1 cellular context compared by ENCODE assay signal in the genomic region with DNA sequence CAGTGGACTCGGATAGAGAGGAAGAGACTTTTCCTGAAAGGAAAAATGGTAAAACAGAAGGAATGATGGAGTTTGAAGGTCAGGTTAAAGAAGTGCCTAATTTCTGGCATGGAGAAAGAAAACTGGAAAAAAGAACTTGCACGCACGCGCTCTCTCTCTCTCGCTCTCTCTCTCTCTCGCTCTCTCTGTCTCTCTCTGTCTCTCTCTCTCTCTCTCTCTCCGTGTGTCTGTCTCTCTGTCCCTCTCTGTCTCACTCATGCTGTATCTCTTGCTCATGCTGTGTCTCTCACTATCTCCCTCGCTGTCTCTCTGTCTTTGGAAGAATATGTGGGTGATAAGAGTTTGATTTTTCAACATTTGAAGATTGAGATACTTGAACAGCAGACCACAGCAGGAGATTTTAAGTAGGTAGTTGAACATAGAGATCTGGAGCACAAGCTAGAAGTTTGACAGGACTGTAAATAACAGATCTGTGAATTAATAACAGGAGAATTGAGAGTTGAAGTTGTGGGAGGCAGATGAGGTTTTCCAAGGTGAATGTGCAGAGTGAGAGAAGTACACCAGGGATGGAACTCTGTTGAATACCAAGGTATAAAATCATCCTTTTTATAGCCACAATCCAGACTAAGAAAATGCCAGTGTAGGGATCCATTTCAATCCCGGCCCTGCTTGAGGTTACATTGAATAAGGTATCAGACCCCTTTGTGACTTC.
TF ChIP-seq lines count a peak whose summit lies in the region.

No MANE protein-coding gene starts in this region.

TF ChIP-seq in IMR-90, 13 proteins besides CTCF, POLR2A, EP300 and RAD21 (continued from another document):
- no peak for TF ChIP-seq CHD1 (IDR thresholded peaks at IDR 0.05; ENCODE audit: low read depth, low read length)
- TF ChIP-seq FOS (IDR thresholded peaks at IDR 0.05; ENCODE audit: low read depth, low read length) = no peak
- TF ChIP-seq CEBPB (IDR thresholded peaks at IDR 0.05; ENCODE audit: low read depth, low read length) = no peak
- TF ChIP-seq RFX5 (IDR thresholded peaks at IDR 0.05; ENCODE audit: low read depth, low read length) = no peak
- TF ChIP-seq MAFK (IDR thresholded peaks at IDR 0.05; ENCODE audit: low read depth, low read length) = no peak
- no peak for TF ChIP-seq RCOR1 (IDR thresholded peaks at IDR 0.05; ENCODE audit: insufficient replicate concordance, low read length)
- TF ChIP-seq MXI1 (IDR thresholded peaks at IDR 0.05; ENCODE audit: borderline replicate concordance, low read depth, low read length) = no peak
- no peak for TF ChIP-seq NFE2L2 (IDR thresholded peaks at IDR 0.05; ENCODE audit: low read depth, low read length)
- TF ChIP-seq BHLHE40 (IDR thresholded peaks at IDR 0.05; ENCODE audit: low read depth, low read length) = no peak
- no peak for TF ChIP-seq SMC3 (IDR thresholded peaks at IDR 0.05; ENCODE audit: low read depth, low read length)
- TF ChIP-seq, protein P1, sequence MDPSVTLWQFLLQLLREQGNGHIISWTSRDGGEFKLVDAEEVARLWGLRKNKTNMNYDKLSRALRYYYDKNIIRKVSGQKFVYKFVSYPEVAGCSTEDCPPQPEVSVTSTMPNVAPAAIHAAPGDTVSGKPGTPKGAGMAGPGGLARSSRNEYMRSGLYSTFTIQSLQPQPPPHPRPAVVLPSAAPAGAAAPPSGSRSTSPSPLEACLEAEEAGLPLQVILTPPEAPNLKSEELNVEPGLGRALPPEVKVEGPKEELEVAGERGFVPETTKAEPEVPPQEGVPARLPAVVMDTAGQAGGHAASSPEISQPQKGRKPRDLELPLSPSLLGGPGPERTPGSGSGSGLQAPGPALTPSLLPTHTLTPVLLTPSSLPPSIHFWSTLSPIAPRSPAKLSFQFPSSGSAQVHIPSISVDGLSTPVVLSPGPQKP (IDR thresholded peaks at IDR 0.05; ENCODE audit: borderline replicate concordance, low read depth, low read length) = no peak
